Comparison of ENCODE assay signal across 8 cellular contexts in genomic region chr1:40449684-40450490, GRCh38. TPM values are rescaled to one million over a fixed set of nuclear protein-coding genes. Genes with fewer than 3 reads are reported as not detected.
DNase-seq lines count a peak whose midpoint lies in the region; ATAC-seq, FAIRE-seq and TF ChIP-seq lines count a peak whose summit lies in the region.

Gene ZFP69B, plus strand, starts transcription at chr1:40450476. Its CDS starts 486 bp downstream, at chr1:40450962.

- H3K9me3 ChIP-seq in neural progenitor cell (ENCODE audit: low read depth) (no peaks in the 10 kb centered on the region), stomach (peaks cover 3 to 33% (median 20%) of the 10 kb centered on the region in 4 donors)

- H3K4me1 ChIP-seq in foreskin keratinocyte: no peaks in the 10 kb centered on the region
- peaks cover 7% of the 10 kb centered on the region for H3K4me1 ChIP-seq in neural progenitor cell
- peaks cover 5 to 21% (median 11%) of the 10 kb centered on the region in 4 donors for H3K4me1 ChIP-seq in stomach

- H3K4me3 Mint-ChIP-seq in neural progenitor cell: peak within 1 kb of the TSS; percentile 90

- H3K4me3 ChIP-seq in neural progenitor cell: peak within 1 kb of the TSS; percentile 74
- H3K4me3 ChIP-seq in stomach: peak within 1 kb of the TSS; percentile 71 to 78 (median 74)

- TF ChIP-seq POLR2A in H54 (IDR thresholded peaks at IDR 0.05; ENCODE audit: low read depth, low read length) (peak; percentile 80), Raji (IDR thresholded peaks at IDR 0.05; ENCODE audit: insufficient read depth, low read depth, low read length) (peak; percentile 85), stomach (IDR thresholded peaks at IDR 0.05) (no peak)

- peak; percentile 93 for ATAC-seq in foreskin keratinocyte

- peak within 1 kb of the TSS; percentile 54 for H3K9ac ChIP-seq in neural progenitor cell

- 0 to 1% (median 0%) methylated on average over 15 to 64 of the region's 64 CpGs for WGBS in stomach, 5 donors

- H3K4me1 Mint-ChIP-seq in neural progenitor cell: peaks cover 13% of the 10 kb centered on the region

- intact Hi-C loops in stomach (cut with DNase I; ENCODE audit: low total_unique reads): no loop called here

- peaks cover 48% of the 10 kb centered on the region for H3K9me3 Mint-ChIP-seq in neural progenitor cell

- peaks cover 33% of the 10 kb centered on the region for H3K79me2 ChIP-seq in neural progenitor cell (ENCODE audit: low read depth)

- peak; percentile 14 for TF ChIP-seq CTCF in foreskin keratinocyte (conservative IDR thresholded peaks at IDR 0.05)
- TF ChIP-seq CTCF in neural progenitor cell (IDR thresholded peaks at IDR 0.05): no peak
- TF ChIP-seq CTCF in stomach (IDR thresholded peaks at IDR 0.05): peak in 1 of 7 experiments; percentile 9

- peaks cover 43% of the 10 kb centered on the region for H3K36me3 Mint-ChIP-seq in neural progenitor cell

- H4K20me1 ChIP-seq in neural progenitor cell (ENCODE audit: low read depth): no peaks in the 10 kb centered on the region

- peak within 1 kb of the TSS; percentile 74 for H2AFZ ChIP-seq in neural progenitor cell (replicated peaks)

- H3K36me3 ChIP-seq in neural progenitor cell (peaks cover 12% of the 10 kb centered on the region), stomach (peaks cover 0 to 14% (median 7%) of the 10 kb centered on the region in 4 donors)

- H3K27me3 Mint-ChIP-seq in neural progenitor cell (ENCODE audit: insufficient read depth, low read depth): peaks cover 5% of the 10 kb centered on the region

- peak; percentile 58 for FAIRE-seq in H54 (lab: Jason Lieb, UNC)

- DNase-seq in ELR (ENCODE audit: low read depth) (peak; percentile 94), H54 (ENCODE audit: insufficient read length, low spot score) (peak; percentile 99), M059J (ENCODE audit: low read depth) (peak; percentile 91), activated gamma-delta T cell treated with Interleukin-2 at 50 U/mL for 16 hours (peak; percentile 84), foreskin keratinocyte (peak; percentile 54 to 72), neural progenitor cell (ENCODE audit: low spot score) (peak; percentile 97), stomach (peak; percentile 92)

- peak within 1 kb of the TSS; percentile 93 for H3K27ac Mint-ChIP-seq in neural progenitor cell

- H3K27me3 ChIP-seq in foreskin keratinocyte (no peaks in the 10 kb centered on the region), neural progenitor cell (no peaks in the 10 kb centered on the region), stomach (no peaks in the 10 kb centered on the region)

- H3F3A ChIP-seq in neural progenitor cell (ENCODE audit: low read depth): peaks cover 21% of the 10 kb centered on the region

- TF ChIP-seq EP300 in stomach (IDR thresholded peaks at IDR 0.05): no peak

- H3K27ac ChIP-seq in foreskin keratinocyte (peak within 1 kb of the TSS; percentile 27), neural progenitor cell (peak within 1 kb of the TSS; percentile 93), stomach (peak within 1 kb of the TSS; percentile 64 to 84 (median 79))

- peak within 1 kb of the TSS; percentile 92 for H3K4me2 ChIP-seq in neural progenitor cell

RNA-seq across cellular contexts. Expression of gene ZFP69B, which starts in this region (rescaled TPM):
- total RNA-seq in M059J (2014; rRNA removed; shearing (Covaris generic)): 2.2 and 2.5 TPM in 2 replicates
- total RNA-seq in foreskin keratinocyte (3.2 and 4.2 TPM in 2 replicates), neural progenitor cell (ENCODE audit: low replicate concordance) (11.0 and 17.1 TPM in 2 replicates), stomach (1 to 10 TPM in 1 of 5 donors, under 1 TPM in 1, not detected in 3; 0.45 to 2.0 TPM)
- polyA plus RNA-seq in foreskin keratinocyte (0.83 and 0.97 TPM in 2 replicates), stomach (under 1 TPM; 0.35 to 0.92 (median 0.81) TPM)

Comparison
In these comparisons a context has a peak if more than half of its experiments do, and no peak if none do; other contexts are left out.
1. Peak in every context shown above with its lines: DNase-seq, ATAC-seq, H3K4me3 ChIP-seq and H3K27ac ChIP-seq.
2. POLR2A ChIP-seq: peak in H54 (single experiment) and Raji (single experiment); none in stomach (0 of 4).
3. H3K27ac ChIP-seq: peak in every context shown above with its lines; median percentile 93 in neural progenitor cell; 79 in stomach; 27 in foreskin keratinocyte.